In genomic region chr17:78781339-78782304, GRCh38 we compare ENCODE assay signal across 8 cellular contexts. TPM values are rescaled to one million over a fixed set of nuclear protein-coding genes. Genes with fewer than 3 reads are reported as not detected.
DNase-seq lines count a peak whose midpoint lies in the region; ATAC-seq and TF ChIP-seq lines count a peak whose summit lies in the region.

Gene CYTH1, minus strand, starts transcription at chr17:78782273. Its CDS starts 50 bp downstream, at chr17:78782223.

- H3K4me1 Mint-ChIP-seq in activated CD4-positive, alpha-beta T cell treated with anti-CD3 and anti-CD28 coated beads for 36 hours = peaks cover 54% of the 10 kb centered on the region

- 1% methylated on average over 16 of the region's 127 CpGs for WGBS in suprapubic skin

- no peak for TF ChIP-seq EP300 in suprapubic skin (IDR thresholded peaks at IDR 0.05)

- peak within 1 kb of the TSS; percentile 99 for H3K27ac ChIP-seq in suprapubic skin

- CTCF ChIA-PET in activated CD4-positive, alpha-beta T cell treated with anti-CD3 and anti-CD28 coated beads for 36 hours (lab: Charles Lee) = interaction anchor here (0.9 to 1.9 kb wide), 3 partner anchors 15 to 53 kb away, joined by 3 to 12 read pairs (median 5); no protein-coding TSS in a partner anchor

- peak; percentile 8 for ATAC-seq in GM19025 (IDR thresholded peaks at IDR 0.05; ENCODE audit: low read depth, unreplicated experiment)
- peak; percentile 10 for ATAC-seq in activated CD4-positive, alpha-beta T cell treated with anti-CD3 and anti-CD28 coated beads for 36 hours

- in situ Hi-C loops in endometrial microvascular endothelial cells (cut with HindIII; ENCODE audit: inconsistent ontology term, low pct_unique_long_range_greater_than_20kb, low sequenced_read_pairs) = no loop called here

- TF ChIP-seq CTCF in AG10803 (conservative IDR thresholded peaks at IDR 0.05; ENCODE audit: low read length) (no peak), suprapubic skin (IDR thresholded peaks at IDR 0.05) (no peak)

- no peaks in the 10 kb centered on the region for H3K9me3 Mint-ChIP-seq in activated CD4-positive, alpha-beta T cell treated with anti-CD3 and anti-CD28 coated beads for 36 hours (ENCODE audit: low read depth)

- peak within 1 kb of the TSS; percentile 77 for H3K4me3 Mint-ChIP-seq in activated CD4-positive, alpha-beta T cell treated with anti-CD3 and anti-CD28 coated beads for 36 hours

- H3K4me1 ChIP-seq in mononuclear cell (ENCODE audit: insufficient read depth, low read length) (peaks cover 83% of the 10 kb centered on the region), suprapubic skin (peaks cover 47% of the 10 kb centered on the region)

- peak; percentile 31 to 59 for TF ChIP-seq POLR2A in suprapubic skin (IDR thresholded peaks at IDR 0.05)

- H3K36me3 ChIP-seq in suprapubic skin = no peaks in the 10 kb centered on the region

- H3K27ac Mint-ChIP-seq in activated CD4-positive, alpha-beta T cell treated with anti-CD3 and anti-CD28 coated beads for 36 hours = peak within 1 kb of the TSS; percentile 97

- H3K27me3 ChIP-seq in mononuclear cell (ENCODE audit: insufficient read depth, low read length) (no peaks in the 10 kb centered on the region), suprapubic skin (no peaks in the 10 kb centered on the region)

- H3K36me3 Mint-ChIP-seq in activated CD4-positive, alpha-beta T cell treated with anti-CD3 and anti-CD28 coated beads for 36 hours (ENCODE audit: low read depth) = peaks cover 10% of the 10 kb centered on the region

- POLR2A ChIA-PET in activated CD4-positive, alpha-beta T cell treated with anti-CD3 and anti-CD28 coated beads for 36 hours (lab: Charles Lee) = interaction anchor here (1.0 to 2.1 kb wide), 5 partner anchors 10 to 422 kb away, joined by 3 to 22 read pairs (median 3); partner anchors contain the start of gene SOCS3

- H3K27me3 Mint-ChIP-seq in activated CD4-positive, alpha-beta T cell treated with anti-CD3 and anti-CD28 coated beads for 36 hours = no peaks in the 10 kb centered on the region

- H3K9me3 ChIP-seq in mononuclear cell (ENCODE audit: low read depth, low read length) (no peaks in the 10 kb centered on the region), suprapubic skin (no peaks in the 10 kb centered on the region)

- no peak for DNase-seq in AG10803 (ENCODE audit: low read depth)
- peak; percentile 41 for DNase-seq in HK-2 (ENCODE audit: unreplicated experiment)
- peak; percentile 64 for DNase-seq in activated CD4-positive, alpha-beta T cell treated with anti-CD3 and anti-CD28 coated beads for 36 hours
- peak; percentile 85 for DNase-seq in suprapubic skin (ENCODE audit: low spot score in 2 of 2)
- no peak for DNase-seq in amniotic stem cell (lab: John Stamatoyannopoulos, UW)

- peak within 1 kb of the TSS; percentile 89 for H3K4me3 ChIP-seq in AG10803 (ENCODE audit: low read length)
- peak within 1 kb of the TSS; percentile 96 for H3K4me3 ChIP-seq in mononuclear cell (ENCODE audit: low read length)
- peak within 1 kb of the TSS; percentile 100 for H3K4me3 ChIP-seq in suprapubic skin

- intact Hi-C loops in activated CD4-positive, alpha-beta T cell treated with anti-CD3 and anti-CD28 coated beads for 36 hours (cut with DNase I, micrococcal nuclease) = loop anchor here (1.0 to 2.0 kb wide), 7 partner anchors 23 to 649 kb away; partner anchors contain the start of genes USP36 (in 2 of the 2) and ENGASE (in 1 of the 2)

RNA-seq across cellular contexts. Expression of gene CYTH1, which starts in this region (rescaled TPM):
- 100 to 1,000 TPM; 109 to 130 TPM for total RNA-seq in activated CD4-positive, alpha-beta T cell treated with anti-CD3 and anti-CD28 coated beads for 36 hours
- total RNA-seq in endometrial microvascular endothelial cells (ENCODE audit: inconsistent ontology term) (40.3 TPM), mononuclear cell (273 TPM), suprapubic skin (10 to 100 TPM; 57.6 to 88.6 (median 74.9) TPM)

Comparison
In these comparisons a context has a peak if more than half of its experiments do, and no peak if none do; other contexts are left out.
1. DNase-seq: peak in HK-2 (single experiment), activated CD4-positive, alpha-beta T cell treated with anti-CD3 and anti-CD28 coated beads for 36 hours (single experiment) and suprapubic skin (2 of 2); none in AG10803 (single experiment) and amniotic stem cell (single experiment).
2. Peak in every context shown above with its lines, with median percentiles within 50 percentile points of each other: H3K4me3 ChIP-seq.